8 cellular contexts compared by ENCODE assay signal in the genomic region with DNA sequence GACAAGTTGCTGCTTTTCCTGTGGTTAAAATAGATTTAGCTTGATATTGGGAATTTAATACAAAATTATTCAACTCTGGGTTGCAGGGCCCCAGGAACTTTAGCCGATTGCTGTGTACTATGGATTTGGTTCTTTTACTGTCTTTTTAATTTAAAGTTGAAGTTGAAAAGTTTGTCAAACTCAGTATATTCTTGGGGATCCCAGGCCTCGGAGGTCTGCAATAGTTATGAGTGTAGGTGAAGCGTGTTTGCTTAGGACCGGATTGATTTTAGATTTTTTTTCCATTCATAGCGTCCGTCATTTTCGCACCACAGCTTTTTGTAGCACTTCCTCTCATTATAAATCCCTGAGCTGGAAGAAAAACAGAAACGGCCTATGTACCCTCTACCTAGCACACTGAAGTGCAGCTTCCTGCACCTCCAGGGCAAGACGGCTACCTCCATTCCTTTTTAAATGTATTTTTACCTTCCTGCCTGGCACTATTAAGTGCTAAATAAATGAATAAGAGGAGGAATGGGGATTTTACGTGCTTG. TPM values are rescaled to one million over a fixed set of nuclear protein-coding genes. Genes with fewer than 3 reads are reported as not detected.
DNase-seq lines count a peak whose midpoint lies in the region; ATAC-seq and TF ChIP-seq lines count a peak whose summit lies in the region.

No MANE protein-coding gene starts in this region.

- ATAC-seq in activated CD4-positive, alpha-beta T cell treated with anti-CD3 and anti-CD28 coated beads for 36 hours, result peak; percentile 8

- intact Hi-C loops in activated CD4-positive, alpha-beta T cell treated with anti-CD3 and anti-CD28 coated beads for 36 hours (cut with DNase I, micrococcal nuclease), result loop anchor here (1.0 to 5.0 kb wide), 5 partner anchors 133 to 1247 kb away; partner anchors contain the start of genes NEIL3 (in 2 of the 2) and SPATA4 (in 1 of the 2)

- H3K9me3 ChIP-seq in HEK293 (ENCODE audit: control insufficient read depth, insufficient read depth, low read depth, low read length) (no peaks in the 10 kb centered on the region), stomach smooth muscle (ENCODE audit: control insufficient read depth in 2 of 2, low read length in 2 of 2) (no peaks in the 10 kb centered on the region)

- H3K4me3 Mint-ChIP-seq in activated CD4-positive, alpha-beta T cell treated with anti-CD3 and anti-CD28 coated beads for 36 hours, result peak overlapping the region; percentile 97

- H3K27me3 ChIP-seq in layer of hippocampus (ENCODE audit: control insufficient read depth, insufficient read depth, low read length), result no peaks in the 10 kb centered on the region
- H3K27me3 ChIP-seq in stomach smooth muscle (ENCODE audit: control insufficient read depth in 1 of 2, insufficient read depth in 2 of 2, low read length in 2 of 2), result no peaks in the 10 kb centered on the region

- H3K9me3 Mint-ChIP-seq in activated CD4-positive, alpha-beta T cell treated with anti-CD3 and anti-CD28 coated beads for 36 hours (ENCODE audit: low read depth), result no peaks in the 10 kb centered on the region

- H3K4me1 ChIP-seq in HEK293 (ENCODE audit: control insufficient read depth, insufficient read depth, low read length) (no peaks in the 10 kb centered on the region), stomach smooth muscle (ENCODE audit: control insufficient read depth, insufficient read depth, low read length) (peaks cover 4% of the 10 kb centered on the region)

- peaks cover 28% of the 10 kb centered on the region for H3K4me1 Mint-ChIP-seq in activated CD4-positive, alpha-beta T cell treated with anti-CD3 and anti-CD28 coated beads for 36 hours

- H3K4me3 ChIP-seq in HEK293 (ENCODE audit: low read depth, low read length), result peak overlapping the region; percentile 79
- peak overlapping the region; percentile 77 to 93 for H3K4me3 ChIP-seq in stomach smooth muscle (ENCODE audit: low read length in 2 of 2)

- TF ChIP-seq CTCF in HEK293 (tag by site-specific recombination; IDR thresholded peaks at IDR 0.05), result no peak

- peak overlapping the region; percentile 100 for H3K27ac Mint-ChIP-seq in activated CD4-positive, alpha-beta T cell treated with anti-CD3 and anti-CD28 coated beads for 36 hours

- H3K9ac ChIP-seq in stomach smooth muscle (ENCODE audit: low read length in 2 of 2), result peak overlapping the region; percentile 85 to 98

- peaks cover 0 to 18% of the 10 kb centered on the region in 2 experiments; a peak in 1 of 3 replicates for H3K36me3 ChIP-seq in HEK293 (ENCODE audit: control insufficient read depth in 2 of 2, insufficient read depth in 1 of 2, low read length in 2 of 2)
- H3K36me3 ChIP-seq in stomach smooth muscle (ENCODE audit: control insufficient read depth in 2 of 2, insufficient read depth in 2 of 2, low read length in 2 of 2), result peaks cover 2 to 4% of the 10 kb centered on the region in 2 donors

- CTCF ChIA-PET in activated CD4-positive, alpha-beta T cell treated with anti-CD3 and anti-CD28 coated beads for 36 hours (lab: Charles Lee), result interaction anchor here (0.6 to 1.8 kb wide), 6 partner anchors 12 to 196 kb away, joined by 3 to 8 read pairs (median 3); no protein-coding TSS in a partner anchor
- CTCF ChIA-PET in HEK293 (lab: Yijun Ruan, JAX), result no interaction called here

- H3K36me3 Mint-ChIP-seq in activated CD4-positive, alpha-beta T cell treated with anti-CD3 and anti-CD28 coated beads for 36 hours (ENCODE audit: low read depth), result peaks cover 7% of the 10 kb centered on the region

- POLR2A ChIA-PET in activated CD4-positive, alpha-beta T cell treated with anti-CD3 and anti-CD28 coated beads for 36 hours (lab: Charles Lee), result interaction anchor here (1.3 to 2.1 kb wide), 5 partner anchors 39 to 192 kb away, joined by 4 to 9 read pairs (median 6); partner anchors contain the start of gene NEIL3
- POLR2A ChIA-PET in HEK293 (lab: Yijun Ruan, JAX), result interaction anchor here (0.6 to 1.4 kb wide), 2 partner anchors 31 to 676 kb away, joined by 3 to 5 read pairs; no protein-coding TSS in a partner anchor

- peak; percentile 15 for DNase-seq in activated CD4-positive, alpha-beta T cell treated with anti-CD3 and anti-CD28 coated beads for 36 hours
- DNase-seq in activated CD4-positive, alpha-beta T cell treated with anti-CD3 and anti-CD28 coated beads, Interleukin-2, amount 50 U/mL, for 1 hour, result no peak
- DNase-seq in NCI-H69 (lab: John Stamatoyannopoulos, UW), result peak; percentile 53
- DNase-seq in astrocyte of the hippocampus (ENCODE audit: low read depth, low spot score), result peak; percentile 38
- DNase-seq in AG08396 (ENCODE audit: low spot score), result no peak

- H3K27me3 Mint-ChIP-seq in activated CD4-positive, alpha-beta T cell treated with anti-CD3 and anti-CD28 coated beads for 36 hours, result no peaks in the 10 kb centered on the region

- H3K27ac ChIP-seq in HEK293 (ENCODE audit: extremely low read depth, low read depth, low read length) (peak overlapping the region; percentile 93; the same call in 1 of the 2 replicates), layer of hippocampus (ENCODE audit: low read depth, low read length) (peak overlapping the region; percentile 97), stomach smooth muscle (ENCODE audit: low read length) (peak overlapping the region; percentile 70)

TF ChIP-seq in HEK293, 187 proteins besides CTCF, POLR2A, EP300 and RAD21:
- 0 out of 2 replicates have a peak, but pooled peaks have one; percentile 21 for TF ChIP-seq ZBTB20 (tag by site-specific recombination; IDR thresholded peaks at IDR 0.05)
- no peak for TF ChIP-seq ZNF837 (tag by site-specific recombination; IDR thresholded peaks at IDR 0.05)

RNA-seq across cellular contexts. Expression of gene AGA, which starts 0.5 kb away (rescaled TPM):
- total RNA-seq in activated CD4-positive, alpha-beta T cell treated with anti-CD3 and anti-CD28 coated beads for 36 hours, result 10 to 100 TPM; 20.8 to 27.7 TPM

Comparison
In these comparisons a context has a peak if more than half of its experiments do, and no peak if none do; other contexts are left out.
1. DNase-seq: peak in activated CD4-positive, alpha-beta T cell treated with anti-CD3 and anti-CD28 coated beads for 36 hours (single experiment), NCI-H69 (single experiment) and astrocyte of the hippocampus (single experiment); none in activated CD4-positive, alpha-beta T cell treated with anti-CD3 and anti-CD28 coated beads, Interleukin-2, amount 50 U/mL, for 1 hour (single experiment) and AG08396 (single experiment).
2. Peak in every context shown above with its lines, with median percentiles within 50 percentile points of each other: H3K27ac ChIP-seq.